In genomic region chr1:245953876-245954660, GRCh38 we compare ENCODE assay signal across 1 cellular context.
TF ChIP-seq lines count a peak whose summit lies in the region.

No MANE protein-coding gene starts in this region.

TF ChIP-seq in GM23338, 12 proteins besides CTCF, POLR2A, EP300 and RAD21 (continued from another document):
- TF ChIP-seq ZNF462 (CRISPR knock-in tag; IDR thresholded peaks at IDR 0.05) = no peak
